Comparison of ENCODE assay signal across 1 cellular context in the genomic region with DNA sequence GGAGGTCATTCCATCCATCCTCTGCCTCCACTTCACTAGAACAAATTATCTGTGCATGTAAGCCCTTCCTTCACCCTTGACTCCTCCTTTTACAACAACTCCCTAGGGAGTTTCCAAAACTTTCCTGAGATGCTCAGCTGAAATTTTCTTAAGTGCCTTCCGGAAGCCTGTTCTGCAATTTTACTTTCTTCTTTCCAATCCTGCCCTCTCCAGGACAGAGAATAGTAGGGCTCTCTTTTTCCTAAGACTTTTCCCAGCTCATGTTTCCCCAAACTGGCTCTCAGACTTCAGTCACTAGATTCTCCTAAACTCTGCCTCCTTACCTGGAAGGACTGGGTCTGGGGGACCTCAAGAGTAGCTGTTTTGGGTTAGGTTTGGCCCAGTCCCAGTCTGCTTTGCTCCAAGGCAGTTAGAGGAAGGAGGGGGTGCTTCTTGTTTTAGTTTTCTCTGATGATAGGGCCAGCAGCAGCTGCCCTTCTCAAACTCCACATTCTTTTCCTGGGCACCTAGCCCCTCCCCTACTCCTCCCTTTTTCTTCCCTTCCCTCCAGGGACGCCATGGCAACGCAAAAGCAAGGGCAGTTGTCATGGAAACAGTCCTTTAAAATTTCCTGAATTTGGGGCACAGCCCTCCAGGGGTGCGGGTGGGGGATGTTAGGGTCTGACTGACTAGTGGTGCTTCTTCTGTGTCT.
A peak's percentile ranks its signal among the peaks of the same experiment; 100 is the strongest.
TF ChIP-seq lines count a peak whose summit lies in the region.

No MANE protein-coding gene starts in this region.

TF ChIP-seq in neural cell, 6 proteins besides CTCF, POLR2A, EP300 and RAD21 (continued from another document):
- TF ChIP-seq MXI1 (conservative IDR thresholded peaks at IDR 0.05; ENCODE audit: poor library complexity, severe bottlenecking) (no peak), SMC3 (conservative IDR thresholded peaks at IDR 0.05; ENCODE audit: poor library complexity) (peak; percentile 46), POLR2AphosphoS5 (IDR thresholded peaks at IDR 0.05) (no peak), TAF1 (IDR thresholded peaks at IDR 0.05; ENCODE audit: low read depth) (no peak)
